9 cellular contexts compared by ENCODE assay signal in genomic region chr16:12972246-12972645, GRCh38.
"Had no signal": no experiment of that assay in that cellular context is flagged by ENCODE, and none has a peak within 500 bp of the region (broad histone marks: within the 10 kb centered on the region; RNA-seq: fewer than 3 reads in every experiment).

No MANE protein-coding gene starts in this region.

- DNase-seq: GM23248, GOT3, H7, HFFc6, KBM-7 had no signal

- ATAC-seq: HCT116, HepG2 had no signal

- H3K36me3 ChIP-seq: HAP-1 had no signal

- H3K4me3 ChIP-seq: GM23248, HAP-1 had no signal

- H3K4me1 ChIP-seq: HAP-1 had no signal

- H3K27ac ChIP-seq: GM23248, HL-60 had no signal
